Comparison of ENCODE assay signal across 33 cellular contexts in the genomic region with DNA sequence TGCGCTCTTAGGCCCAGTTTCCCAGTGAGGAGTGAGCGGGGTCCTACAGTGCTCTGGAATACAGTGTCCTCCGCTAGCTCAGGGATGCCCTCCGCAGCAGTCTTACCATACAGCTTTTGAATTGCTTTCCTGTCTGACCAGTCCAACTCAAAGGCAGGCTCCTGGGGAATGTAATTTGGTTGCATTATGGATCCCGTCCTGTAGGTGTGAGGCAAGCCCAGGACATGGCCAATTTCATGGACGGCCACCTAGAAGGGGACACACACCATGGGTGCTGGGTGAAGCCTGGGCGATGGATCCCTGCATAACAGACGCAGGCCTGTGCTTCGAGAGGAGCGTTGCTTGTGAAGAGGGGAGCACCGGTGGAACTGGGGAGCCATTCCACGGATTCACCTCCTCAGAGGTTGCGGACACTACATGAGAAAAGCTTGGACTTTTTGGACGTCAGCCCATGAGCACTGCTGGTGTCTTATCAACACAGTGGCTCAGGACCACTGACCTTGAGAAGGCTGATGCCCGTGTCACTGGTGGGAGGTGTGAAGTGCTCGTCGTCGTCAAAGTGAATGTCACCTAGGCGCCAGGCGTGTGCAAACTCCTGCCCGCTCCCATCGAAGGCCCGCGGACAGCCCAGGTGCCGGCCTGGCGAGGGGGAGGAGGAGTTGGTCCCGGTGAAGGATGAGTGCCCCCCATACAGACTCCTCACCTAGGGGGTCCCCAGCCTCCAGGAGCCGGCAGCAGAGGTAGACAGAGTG. TPM values are rescaled to one million over a fixed set of nuclear protein-coding genes. Genes with fewer than 3 reads are reported as not detected.
"Had no signal": no experiment of that assay in that cellular context is flagged by ENCODE, and none has a peak within 500 bp of the region (broad histone marks: within the 10 kb centered on the region; RNA-seq: fewer than 3 reads in every experiment).

No MANE protein-coding gene starts in this region.

- H3K27me3 Mint-ChIP-seq: activated naive CD8-positive, alpha-beta T cell treated with anti-CD3 and anti-CD28 coated beads, Interleukin-2, amount 50 U/mL, for 24 hours; brain had no signal

- H3K27ac Mint-ChIP-seq: activated CD8-positive, alpha-beta T cell treated with anti-CD3 and anti-CD28 coated beads for 36 hours; activated naive CD4-positive, alpha-beta T cell treated with anti-CD3 and anti-CD28 coated beads, Interleukin-2, amount 50 U/mL, for 72 hours; activated naive CD8-positive, alpha-beta T cell treated with anti-CD3 and anti-CD28 coated beads, Interleukin-2, amount 50 U/mL, for 24 hours; activated T-cell treated with anti-CD3 and anti-CD28 coated beads, Interleukin-2, amount 50 U/mL, for 24 hours; brain had no signal

- H3K27me3 ChIP-seq: ascending aorta, cardiac muscle cell, SJCRH30 had no signal

- H3K9me3 ChIP-seq: ascending aorta, SJCRH30, SK-N-SH had no signal

- H3K36me3 Mint-ChIP-seq: activated naive CD4-positive, alpha-beta T cell treated with anti-CD3 and anti-CD28 coated beads, Interleukin-2, amount 50 U/mL, for 72 hours had no signal

- H3K4me3 Mint-ChIP-seq: activated CD8-positive, alpha-beta T cell treated with anti-CD3 and anti-CD28 coated beads for 36 hours; activated naive CD8-positive, alpha-beta T cell treated with anti-CD3 and anti-CD28 coated beads, Interleukin-2, amount 50 U/mL, for 24 hours; activated T-cell treated with anti-CD3 and anti-CD28 coated beads, Interleukin-2, amount 50 U/mL, for 24 hours; brain had no signal

- H3K36me3 ChIP-seq: ascending aorta, cardiac muscle cell, SJCRH30 had no signal

- H3K4me3 ChIP-seq: ascending aorta, cardiac muscle cell, SJCRH30 had no signal

- H3K4me1 Mint-ChIP-seq: activated naive CD8-positive, alpha-beta T cell treated with anti-CD3 and anti-CD28 coated beads, Interleukin-2, amount 50 U/mL, for 24 hours had no signal

- H3K9ac ChIP-seq: SK-N-SH had no signal

- DNase-seq: activated CD4-positive, alpha-beta T cell treated with anti-CD3 and anti-CD28 coated beads for 4 hours; activated CD8-positive, alpha-beta T cell treated with anti-CD3 and anti-CD28 coated beads for 36 hours; activated effector memory CD4-positive, alpha-beta T cell treated with anti-CD3 and anti-CD28 coated beads, Interleukin-2, amount 50 U/mL, for 16 hours; activated naive CD4-positive, alpha-beta T cell treated with Interleukin-2 at 50 U/mL for 16 hours; activated naive CD8-positive, alpha-beta T cell treated with anti-CD3 and anti-CD28 coated beads, Interleukin-2, amount 50 U/mL, for 24 hours; activated T-cell treated with anti-CD3 and anti-CD28 coated beads, Interleukin-2, amount 50 U/mL, for 24 hours; amniotic stem cell; cerebellar nuclear complex; KG1; NCI-H1092 treated with DMSO at 0.1 percent for 48 hours; NCI-H1417 treated with DMSO at 0.1 percent for 48 hours; NCI-H1694; NCI-H2029; NCI-H2107; NCI-H2171 treated with DMSO at 0.1 percent for 48 hours; NCI-H345; NCI-H510A; NCI-H526 treated with DMSO at 0.1 percent for 48 hours; NCI-H82; Right ventricle myocardium superior; SJCRH30; SK-N-SH; SW 1271 had no signal

- H3K27ac ChIP-seq: ascending aorta, cardiac muscle cell, RWPE1, SJCRH30 had no signal

- H3K4me1 ChIP-seq: SJCRH30 had no signal

- H3K4me2 ChIP-seq: SK-N-SH had no signal

- ATAC-seq: activated CD4-positive, CD25-positive, alpha-beta regulatory T cell treated with anti-CD3 and anti-CD28 coated beads, Interleukin-2, amount 50 U/mL, for 24 hours; activated CD8-positive, alpha-beta T cell treated with anti-CD3 and anti-CD28 coated beads for 36 hours; activated naive CD4-positive, alpha-beta T cell treated with anti-CD3 and anti-CD28 coated beads, Interleukin-2, amount 50 U/mL, for 72 hours; activated naive CD8-positive, alpha-beta T cell treated with anti-CD3 and anti-CD28 coated beads, Interleukin-2, amount 50 U/mL, for 24 hours; Panc1 had no signal

- H3K9me3 Mint-ChIP-seq: activated CD8-positive, alpha-beta T cell treated with anti-CD3 and anti-CD28 coated beads for 36 hours; activated naive CD4-positive, alpha-beta T cell treated with anti-CD3 and anti-CD28 coated beads, Interleukin-2, amount 50 U/mL, for 72 hours; activated naive CD8-positive, alpha-beta T cell treated with anti-CD3 and anti-CD28 coated beads, Interleukin-2, amount 50 U/mL, for 24 hours; activated T-cell treated with anti-CD3 and anti-CD28 coated beads, Interleukin-2, amount 50 U/mL, for 24 hours; brain had no signal

RNA-seq across cellular contexts. Expression of gene MMP21, which starts 3.3 kb away (rescaled TPM):
- total RNA-seq: activated CD8-positive, alpha-beta T cell treated with anti-CD3 and anti-CD28 coated beads for 36 hours; activated naive CD4-positive, alpha-beta T cell treated with anti-CD3 and anti-CD28 coated beads, Interleukin-2, amount 50 U/mL, for 72 hours; ascending aorta; cardiac muscle cell; LHCN-M2; M059J; OCI-LY7; Right ventricle myocardium superior; SJCRH30 had no signal
- polyA plus RNA-seq: cardiac muscle cell had no signal
